ENCODE assay signal across 26 cellular contexts in genomic region chr2:175156534-175156933, GRCh38. TPM values are rescaled to one million over a fixed set of nuclear protein-coding genes. Genes with fewer than 3 reads are reported as not detected.
DNase-seq lines count a peak whose midpoint lies in the region; ATAC-seq, FAIRE-seq and TF ChIP-seq lines count a peak whose summit lies in the region.
"Had no signal": no experiment of that assay in that cellular context is flagged by ENCODE, and none has a peak within 500 bp of the region (broad histone marks: within the 10 kb centered on the region; RNA-seq: fewer than 3 reads in every experiment).

No MANE protein-coding gene starts in this region.

- intact Hi-C loops in A673 (cut with micrococcal nuclease; ENCODE audit: unreplicated experiment) (no loop called here), K562 (cut with micrococcal nuclease) (no loop called here)

- no peaks in the 10 kb centered on the region for H3K27me3 Mint-ChIP-seq in neural crest cell (ENCODE audit: low read depth)
- H3K27me3 Mint-ChIP-seq: activated B cell treated with CpG ODN at 0.5 μM for 24 hours; activated CD8-positive, alpha-beta T cell treated with anti-CD3 and anti-CD28 coated beads for 36 hours; naive B cell had no signal

- no peaks in the 10 kb centered on the region for H3K9me3 ChIP-seq in A673 (ENCODE audit: low read depth, low read length, poor library complexity, severe bottlenecking)
- H3K9me3 ChIP-seq in HUES64 (ENCODE audit: insufficient read depth, low read depth, low read length), result no peaks in the 10 kb centered on the region
- H3K9me3 ChIP-seq in K562 (replicated peaks; ENCODE audit: control insufficient read depth, insufficient read depth, low read depth, low read length), result no peaks in the 10 kb centered on the region
- H3K9me3 ChIP-seq: A549, pancreas, stomach, upper lobe of right lung had no signal

- no peaks in the 10 kb centered on the region for H3K9me3 Mint-ChIP-seq in neural crest cell
- H3K9me3 Mint-ChIP-seq: activated B cell treated with CpG ODN at 0.5 μM for 24 hours; activated CD8-positive, alpha-beta T cell treated with anti-CD3 and anti-CD28 coated beads for 36 hours; activated naive CD4-positive, alpha-beta T cell treated with anti-CD3 and anti-CD28 coated beads for 36 hours; naive B cell had no signal

- ATAC-seq in K562, result no peak
- ATAC-seq in GM18519 (IDR thresholded peaks at IDR 0.05; ENCODE audit: low FRiP score, unreplicated experiment), result no peak
- ATAC-seq in GM19023 (IDR thresholded peaks at IDR 0.05; ENCODE audit: unreplicated experiment), result no peak
- ATAC-seq in GM18873 (IDR thresholded peaks at IDR 0.05; ENCODE audit: low FRiP score, unreplicated experiment), result no peak
- ATAC-seq: A549; activated CD8-positive, alpha-beta T cell treated with anti-CD3 and anti-CD28 coated beads for 36 hours; Panc1; pancreas; upper lobe of right lung had no signal

- in situ Hi-C loops in K562 (cut with MboI), result no loop called here

- H3K9ac ChIP-seq in HUES64 (ENCODE audit: low read depth, low read length) (no peak overlapping the region), K562 (ENCODE audit: insufficient read depth in 1 of 2, low read depth in 2 of 2, low read length in 2 of 2) (no peak overlapping the region; a peak in 1 of 4 replicates)
- H3K9ac ChIP-seq: BLaER1 treated with 17β-estradiol and CSF1 and Interleukin-3, amounts not matched to agents 10 nM and 100 nM had no signal

- CTCF ChIA-PET in A673 (lab: Charles Lee), result no interaction called here
- CTCF ChIA-PET in K562 (lab: Yijun Ruan, JAX; ENCODE audit: low intra/inter-chr PET ratio), result no interaction called here

- peaks cover 7% of the 10 kb centered on the region for H3K4me1 Mint-ChIP-seq in neural crest cell

- H3K27me3 ChIP-seq in A673 (replicated peaks; ENCODE audit: insufficient read depth, low read depth, low read length, poor library complexity) (no peaks in the 10 kb centered on the region), HUES64 (ENCODE audit: insufficient read depth, low read length) (no peaks in the 10 kb centered on the region), K562 (ENCODE audit: control insufficient read depth in 2 of 2, insufficient read depth in 2 of 2, low read length in 2 of 2) (no peaks in the 10 kb centered on the region)
- H3K27me3 ChIP-seq: BLaER1 treated with 17β-estradiol and CSF1 and Interleukin-3, amounts not matched to agents 10 nM and 100 nM; pancreas; stomach; upper lobe of right lung had no signal

- peak overlapping the region; percentile 2 for H3K27ac ChIP-seq in A673 (ENCODE audit: low read depth, low read length, poor library complexity, severe bottlenecking)
- peak overlapping the region; percentile 12; the same call in 1 of the 2 replicates for H3K27ac ChIP-seq in HUES64 (ENCODE audit: low read depth, low read length)
- no peak overlapping the region; the same call in 2 of the 3 replicates for H3K27ac ChIP-seq in K562 (ENCODE audit: extremely low read depth, low read depth, low read length)
- H3K27ac ChIP-seq: A549; BLaER1 treated with 17β-estradiol and CSF1 and Interleukin-3, amounts not matched to agents 10 nM and 100 nM; pancreas; stomach; upper lobe of right lung had no signal

- no peak for DNase-seq in A673 (ENCODE audit: low spot score)
- DNase-seq in K562 (ENCODE audit: extremely low read depth in 1 of 4, low spot score in 3 of 4), result no peak
- DNase-seq in neural crest cell (ENCODE audit: low read depth, low spot score), result no peak
- DNase-seq in HCEC 1CT, result no peak
- DNase-seq: activated B cell treated with CpG ODN at 0.5 μM for 24 hours; activated CD8-positive, alpha-beta T cell treated with anti-CD3 and anti-CD28 coated beads for 36 hours; activated naive CD4-positive, alpha-beta T cell treated with anti-CD3 and anti-CD28 coated beads for 36 hours; activated T-cell treated with anti-CD3 and anti-CD28 coated beads, Interleukin-2, amount 50 U/mL, for 1 hour; aorta; DMS 273 treated with DMSO at 0.1 percent for 48 hours; foreskin melanocyte; kidney; naive B cell; NCI-H2107; NCI-H774; pancreas; stomach; upper lobe of right lung had no signal

- H3K36me3 ChIP-seq in A673 (ENCODE audit: insufficient read depth, low read length, poor library complexity, severe bottlenecking), result peaks cover 3% of the 10 kb centered on the region
- H3K36me3 ChIP-seq in HUES64 (ENCODE audit: insufficient read depth, low read length), result peaks cover 8% of the 10 kb centered on the region; the same call in 1 of the 2 replicates
- peaks cover 33% of the 10 kb centered on the region for H3K36me3 ChIP-seq in K562 (ENCODE audit: control insufficient read depth, insufficient read depth, low read length)
- H3K36me3 ChIP-seq: pancreas, stomach, upper lobe of right lung had no signal

- TF ChIP-seq CTCF in A673 (conservative IDR thresholded peaks at IDR 0.05; ENCODE audit: low read depth, low read length) (no peak), K562 (IDR thresholded peaks at IDR 0.05 in 2 of 3, conservative IDR thresholded peaks at IDR 0.05 in 1 of 3; ENCODE audit: insufficient read depth in 2 of 3, low read depth in 1 of 3, low read length in 3 of 3) (no peak), neural crest cell (conservative IDR thresholded peaks at IDR 0.05) (no peak)

- H3K4me1 ChIP-seq in A673 (ENCODE audit: insufficient read depth, low read length, poor library complexity, severe bottlenecking), result peaks cover 11% of the 10 kb centered on the region
- H3K4me1 ChIP-seq in HUES64 (ENCODE audit: insufficient read depth, low read length), result 0 out of 2 replicates have a peak, but pooled peaks cover 12% of the 10 kb centered on the region
- peaks cover 21 to 43% of the 10 kb centered on the region in 2 experiments for H3K4me1 ChIP-seq in K562 (replicated peaks in 1 of 2; ENCODE audit: control insufficient read depth in 2 of 2, insufficient read depth in 2 of 2, low read length in 2 of 2)

- BruUV-seq in A673 (replicated peaks; lab: Mats Ljungman, UMichigan) (no TSS peak), K562 (replicated peaks; lab: Mats Ljungman, UMichigan) (no TSS peak)

- no peak for FAIRE-seq in K562 (lab: Jason Lieb, UNC)
- FAIRE-seq: A549, HTR-8/SVneo, kidney, pancreas had no signal

- no peak overlapping the region for H3K4me3 Mint-ChIP-seq in neural crest cell
- H3K4me3 Mint-ChIP-seq: activated B cell treated with CpG ODN at 0.5 μM for 24 hours; activated CD8-positive, alpha-beta T cell treated with anti-CD3 and anti-CD28 coated beads for 36 hours; activated naive CD4-positive, alpha-beta T cell treated with anti-CD3 and anti-CD28 coated beads for 36 hours; naive B cell had no signal

- no peak for TF ChIP-seq POLR2A in K562 (conservative IDR thresholded peaks at IDR 0.05)

- WGBS in HUES64, result 96% methylated on average over 5 of the region's 5 CpGs
- WGBS in K562 (ENCODE audit: insufficient coverage, low coverage, missing lambda C conversion rate), result 78% methylated on average over 5 of the region's 5 CpGs

- no peak overlapping the region for H3K4me2 ChIP-seq in K562 (ENCODE audit: insufficient read depth, low read length)
- H3K4me2 ChIP-seq: A549; BLaER1 treated with 17β-estradiol and CSF1 and Interleukin-3, amounts not matched to agents 10 nM and 100 nM had no signal

- H3K4me3 ChIP-seq in A673 (ENCODE audit: low read depth, low read length, poor library complexity, severe bottlenecking), result no peak overlapping the region
- H3K4me3 ChIP-seq in HUES64 (ENCODE audit: low read length), result no peak overlapping the region
- H3K4me3 ChIP-seq in K562, result no peak overlapping the region
- H3K4me3 ChIP-seq: A549; BLaER1 treated with 17β-estradiol and CSF1 and Interleukin-3, amounts not matched to agents 10 nM and 100 nM; pancreas; stomach; upper lobe of right lung had no signal

- peaks cover 96% of the 10 kb centered on the region for H3K79me2 ChIP-seq in K562 (ENCODE audit: control insufficient read depth, insufficient read depth, low read length)

- TF ChIP-seq EP300 in K562 (IDR thresholded peaks at IDR 0.05; ENCODE audit: low read length), result no peak

- no peaks in the 10 kb centered on the region for H3K36me3 Mint-ChIP-seq in neural crest cell (ENCODE audit: low read depth)

- H3K27ac Mint-ChIP-seq in neural crest cell (ENCODE audit: unreplicated experiment), result peak overlapping the region; percentile 35
- H3K27ac Mint-ChIP-seq: activated B cell treated with CpG ODN at 0.5 μM for 24 hours; activated CD8-positive, alpha-beta T cell treated with anti-CD3 and anti-CD28 coated beads for 36 hours; activated naive CD4-positive, alpha-beta T cell treated with anti-CD3 and anti-CD28 coated beads for 36 hours had no signal

- no peak overlapping the region for H2AFZ ChIP-seq in K562 (ENCODE audit: low read depth, low read length)

- H3K9me1 ChIP-seq in K562 (ENCODE audit: control insufficient read depth, insufficient read depth, low read length), result no peaks in the 10 kb centered on the region

- POLR2A ChIA-PET in A673 (lab: Charles Lee; ENCODE audit: low non-redundant PET), result interaction anchor here (0.6 kb wide), 1 partner anchor 9 kb away, joined by 12 read pairs; no protein-coding TSS in a partner anchor
- POLR2A ChIA-PET in K562 (lab: Yijun Ruan, JAX), result interaction anchor here (0.5 to 3.0 kb wide), 3 partner anchors 9 to 17 kb away, joined by 3 to 17 read pairs (median 4); no protein-coding TSS in a partner anchor

- no peak for TF ChIP-seq RAD21 in K562 (CRISPR knock-in tag; conservative IDR thresholded peaks at IDR 0.05 in 1 of 2, IDR thresholded peaks at IDR 0.05 in 1 of 2)

- peaks cover 34% of the 10 kb centered on the region for H4K20me1 ChIP-seq in K562 (replicated peaks; ENCODE audit: control insufficient read depth, insufficient read depth, low read length)

RNA-seq across cellular contexts. Expression of gene ATF2, which starts 11.5 kb away (rescaled TPM):
- total RNA-seq in A673 (2021), result 50.3 and 52.2 TPM in 2 replicates
- 29.2 TPM for polyA plus RNA-seq in HUES64 (2013, experiment 1 of 2)
- polyA plus RNA-seq in HUES64 (2013, experiment 2 of 2), result 31.4 TPM
- 149 and 280 TPM in 2 replicates for total RNA-seq in K562 (2011; cell fraction: chromatin; rRNA removed; ENCODE audit: low replicate concordance)
- 69.7 and 96.6 TPM in 2 replicates for total RNA-seq in K562 (2011; cell fraction: nucleolus; rRNA removed)
- total RNA-seq in K562 (2011; cell fraction: nucleoplasm; rRNA removed), result 106 and 153 TPM in 2 replicates
- total RNA-seq in K562 (2014; rRNA removed), result 26.2 and 28.0 TPM in 2 replicates
- total RNA-seq in K562 (2014; rRNA removed; fragmentation: Illumina TruSeq; extraction: Trizol), result 60.5 and 65.4 TPM in 2 replicates
- 65.6 and 71.6 TPM in 2 replicates for total RNA-seq in K562 (2015; rRNA removed; fragmentation: Illumina TruSeq; extraction: Trizol)
- 45.9 and 52.9 TPM in 2 replicates for total RNA-seq in K562 (2021)
- 111 and 113 TPM in 2 replicates for polyA plus RNA-seq in K562 (2011; rRNA removed)
- polyA plus RNA-seq in K562 (2011; cell fraction: cytosol; rRNA removed), result 63.7 and 80.3 TPM in 2 replicates
- 91.0 and 105 TPM in 2 replicates for polyA plus RNA-seq in K562 (2011; cell fraction: nucleus; rRNA removed)
- polyA plus RNA-seq in K562 (2012), result 29.7 and 32.5 TPM in 2 replicates
- 47.0 and 59.0 TPM in 2 replicates for polyA plus RNA-seq in K562 (2014; fragmentation: Illumina TruSeq; extraction: Trizol)
- polyA plus RNA-seq in K562 (2014; fragmentation: Nextera tagmentation; extraction: Ambion mirVana), result 10 to 100 TPM; 24.2 to 33.3 TPM
- 30.6 and 32.2 TPM in 2 replicates for polyA plus RNA-seq in K562 (2014; rRNA removed)
- 191 and 199 TPM in 2 replicates for polyA minus RNA-seq in K562 (2011; rRNA and poly(A)+ RNA removed)
- polyA minus RNA-seq in K562 (2011; cell fraction: cytosol; rRNA and poly(A)+ RNA removed), result 56.7 and 60.6 TPM in 2 replicates
- 115 and 192 TPM in 2 replicates for polyA minus RNA-seq in K562 (2011; cell fraction: nucleus; rRNA and poly(A)+ RNA removed)
- total RNA-seq in neural crest cell, result 77.8 and 78.8 TPM in 2 replicates

RNA-seq across cellular contexts. Expression of gene ATP5MC3, which starts 25.0 kb away (rescaled TPM):
- 385 and 389 TPM in 2 replicates for total RNA-seq in A673 (2021)
- polyA plus RNA-seq in HUES64 (2013, experiment 1 of 2), result 321 TPM
- polyA plus RNA-seq in HUES64 (2013, experiment 2 of 2), result 335 TPM
- total RNA-seq in K562 (2011; cell fraction: chromatin; rRNA removed; ENCODE audit: low replicate concordance), result 119 and 169 TPM in 2 replicates
- total RNA-seq in K562 (2011; cell fraction: nucleolus; rRNA removed), result 177 TPM in 2 replicates
- total RNA-seq in K562 (2011; cell fraction: nucleoplasm; rRNA removed), result 238 and 310 TPM in 2 replicates
- total RNA-seq in K562 (2014; rRNA removed), result 423 and 490 TPM in 2 replicates
- total RNA-seq in K562 (2014; rRNA removed; fragmentation: Illumina TruSeq; extraction: Trizol), result 861 and 911 TPM in 2 replicates
- 903 and 937 TPM in 2 replicates for total RNA-seq in K562 (2015; rRNA removed; fragmentation: Illumina TruSeq; extraction: Trizol)
- total RNA-seq in K562 (2021), result 1,012 and 1,047 TPM in 2 replicates
- 1,955 and 2,565 TPM in 2 replicates for polyA plus RNA-seq in K562 (2011; rRNA removed)
- 1,526 and 2,318 TPM in 2 replicates for polyA plus RNA-seq in K562 (2011; cell fraction: cytosol; rRNA removed)
- 453 and 732 TPM in 2 replicates for polyA plus RNA-seq in K562 (2011; cell fraction: nucleus; rRNA removed)
- 769 and 1,624 TPM in 2 replicates for polyA plus RNA-seq in K562 (2012)
- 739 and 828 TPM in 2 replicates for polyA plus RNA-seq in K562 (2014; fragmentation: Illumina TruSeq; extraction: Trizol)
- 1,000 to 10,000 TPM; 1,166 to 1,324 TPM for polyA plus RNA-seq in K562 (2014; fragmentation: Nextera tagmentation; extraction: Ambion mirVana)
- 1,049 and 1,136 TPM in 2 replicates for polyA plus RNA-seq in K562 (2014; rRNA removed)
- polyA minus RNA-seq in K562 (2011; rRNA and poly(A)+ RNA removed), result 723 and 830 TPM in 2 replicates
- polyA minus RNA-seq in K562 (2011; cell fraction: cytosol; rRNA and poly(A)+ RNA removed), result 258 and 278 TPM in 2 replicates
- polyA minus RNA-seq in K562 (2011; cell fraction: nucleus; rRNA and poly(A)+ RNA removed), result 92.5 and 176 TPM in 2 replicates
- total RNA-seq in neural crest cell, result 268 and 281 TPM in 2 replicates
